14 cellular contexts compared by ENCODE assay signal in genomic region chr16:57791903-57792461, GRCh38. TPM values are rescaled to one million over a fixed set of nuclear protein-coding genes. Genes with fewer than 3 reads are reported as not detected.
"Had no signal": no experiment of that assay in that cellular context is flagged by ENCODE, and none has a peak within 500 bp of the region (broad histone marks: within the 10 kb centered on the region; RNA-seq: fewer than 3 reads in every experiment).

No MANE protein-coding gene starts in this region.

- H3K4me3 ChIP-seq: left lung had no signal

- H3K9me3 ChIP-seq: left lung had no signal

- ATAC-seq: left lung; stimulated activated memory B cell treated with anti-CD40 and anti-IgM and Interleukin-4, amounts not matched to agents 10 μg/mL and 1 μg/mL and 100 μg/mL, for 72 hours had no signal

- H3K27me3 Mint-ChIP-seq: central memory CD8-positive, alpha-beta T cell; dendritic cell treated with granulocyte-macrophage colony-stimulating factor and Interleukin-4, amounts not matched to agents 40 ng/mL and 50 ng/mL, for 4 days had no signal

- H3K4me1 Mint-ChIP-seq: stimulated activated memory B cell treated with anti-CD40 and anti-IgM and Interleukin-4, amounts not matched to agents 10 μg/mL and 1 μg/mL and 100 μg/mL, for 72 hours had no signal

- H3K4me3 Mint-ChIP-seq: central memory CD8-positive, alpha-beta T cell; dendritic cell treated with granulocyte-macrophage colony-stimulating factor and Interleukin-4, amounts not matched to agents 40 ng/mL and 50 ng/mL, for 4 days; neural crest cell; stimulated activated memory B cell treated with anti-CD40 and anti-IgM and Interleukin-4, amounts not matched to agents 10 μg/mL and 1 μg/mL and 100 μg/mL, for 72 hours had no signal

- H3K27ac Mint-ChIP-seq: activated T-helper 2 cell treated with anti-CD3 and anti-CD28 coated beads, Interferon-gamma antibody, Interleukin-2, Interleukin-4, amounts not matched to agents 10 μg/mL and 5 μg/mL and 100 μg/mL, durations not matched to agents 14 hours and 24 hours and 36 hours; dendritic cell treated with granulocyte-macrophage colony-stimulating factor and Interleukin-4, amounts not matched to agents 40 ng/mL and 50 ng/mL, for 4 days; stimulated activated memory B cell treated with anti-CD40 and anti-IgM and Interleukin-4, amounts not matched to agents 10 μg/mL and 1 μg/mL and 100 μg/mL, for 72 hours had no signal

- H3K27ac ChIP-seq: left lung, parathyroid adenoma had no signal

- H3K27me3 ChIP-seq: left lung had no signal

- DNase-seq: activated CD4-positive, alpha-beta T cell treated with anti-CD3 and anti-CD28 coated beads, Interleukin-2, amount 50 U/mL, for 1 hour; activated naive CD4-positive, alpha-beta T cell treated with anti-CD3 and anti-CD28 coated beads, Interleukin-2, amount 50 U/mL, for 16 hours; activated T-cell treated with anti-CD3 and anti-CD28 coated beads for 4 hours; retina; stimulated activated CD4-positive, alpha-beta T cell treated with anti-CD3 and anti-CD28 coated beads, Interleukin-1b, Interleukin-23, amount 100 ng/mL, for 48 hours; trophoblast cell had no signal

- H3K36me3 Mint-ChIP-seq: stimulated activated memory B cell treated with anti-CD40 and anti-IgM and Interleukin-4, amounts not matched to agents 10 μg/mL and 1 μg/mL and 100 μg/mL, for 72 hours had no signal

- H3K9me3 Mint-ChIP-seq: activated T-helper 2 cell treated with anti-CD3 and anti-CD28 coated beads, Interferon-gamma antibody, Interleukin-2, Interleukin-4, amounts not matched to agents 10 μg/mL and 5 μg/mL and 100 μg/mL, durations not matched to agents 14 hours and 24 hours and 36 hours; central memory CD8-positive, alpha-beta T cell; dendritic cell treated with granulocyte-macrophage colony-stimulating factor and Interleukin-4, amounts not matched to agents 40 ng/mL and 50 ng/mL, for 4 days; neural crest cell; stimulated activated memory B cell treated with anti-CD40 and anti-IgM and Interleukin-4, amounts not matched to agents 10 μg/mL and 1 μg/mL and 100 μg/mL, for 72 hours had no signal

RNA-seq across cellular contexts. Expression of gene KIFC3, which starts 10.3 kb away (rescaled TPM):
- total RNA-seq: T-helper 2 cell treated with Interferon-gamma antibody and Interleukin-4, amounts not matched to agents 100 ng/mL and 5 ng/mL, for 36 hours had no signal
